Comparison of ENCODE assay signal across 23 cellular contexts in the genomic region with DNA sequence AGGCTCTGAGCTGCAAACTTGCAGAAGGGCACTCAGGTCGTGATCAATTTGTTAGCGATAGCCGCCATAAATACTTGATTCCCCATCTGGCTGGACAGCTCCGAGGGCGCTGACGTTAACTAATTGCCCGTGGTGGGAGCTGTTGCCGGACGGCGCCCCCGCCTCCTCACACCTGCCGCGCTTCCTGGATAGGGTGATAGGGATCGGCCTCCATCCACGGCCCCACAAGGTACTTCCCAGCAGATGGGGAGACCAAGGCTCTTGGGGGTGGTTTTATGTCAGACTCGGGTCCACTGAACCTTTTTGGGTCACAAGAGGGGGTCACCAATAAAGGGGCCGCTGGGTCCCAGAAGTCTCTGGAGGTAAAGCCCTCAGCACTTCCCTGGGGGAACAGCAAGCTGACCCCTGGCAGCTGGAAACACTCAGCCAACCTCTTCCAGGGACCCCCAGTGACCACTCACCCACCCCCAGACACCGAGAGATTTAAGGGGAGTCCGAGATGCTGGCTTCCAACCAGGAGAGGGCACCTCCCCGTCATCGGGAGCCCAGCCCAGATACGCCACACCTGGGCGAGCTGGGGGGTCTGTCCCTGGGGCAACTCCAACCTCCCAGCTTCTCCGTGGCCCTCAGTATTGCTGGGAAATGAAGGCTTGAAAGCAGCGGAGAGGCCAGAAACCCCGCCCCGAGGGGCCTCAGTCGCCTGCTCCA.
DNase-seq lines count a peak whose midpoint lies in the region; ATAC-seq, FAIRE-seq and TF ChIP-seq lines count a peak whose summit lies in the region.
"Had no signal": no experiment of that assay in that cellular context is flagged by ENCODE, and none has a peak within 500 bp of the region (broad histone marks: within the 10 kb centered on the region; RNA-seq: fewer than 3 reads in every experiment).

No MANE protein-coding gene starts in this region.

- DNase-seq in NCI-H748 (lab: John Stamatoyannopoulos, UW; ENCODE audit: unreplicated experiment) (peak; percentile 47), NCI-H748 treated with DMSO at 0.1 percent for 48 hours (lab: John Stamatoyannopoulos, UW) (no peak), left ventricle myocardium superior (peak; percentile 12), heart right ventricle (no peak), kidney (peak; percentile 30), psoas muscle (peak; percentile 1 to 35), mesothelial cell of epicardium (ENCODE audit: low spot score in 2 of 2, unreplicated experiment in 2 of 2) (no peak), nucleus accumbens (lab: John Stamatoyannopoulos, UW) (no peak)
- DNase-seq: AML-193; CD8-positive, alpha-beta memory T cell; COR-L47; DMS 273 treated with DMSO at 0.1 percent for 48 hours; DMS53; DND-41; EL; GOT3; H7; HFFc6 had no signal

- no peak overlapping the region for H3K9ac ChIP-seq in kidney (ENCODE audit: low read length in 2 of 2)

- H3K27me3 ChIP-seq in heart right ventricle (peaks cover 0 to 66% (median 49%) of the 10 kb centered on the region in 7 donors), psoas muscle (ENCODE audit: insufficient read depth in 3 of 3, low read length in 2 of 3) (peaks cover 0 to 35% (median 15%) of the 10 kb centered on the region in 3 donors)

- no peaks in the 10 kb centered on the region for H3K4me1 ChIP-seq in heart right ventricle
- H3K4me1 ChIP-seq in kidney (ENCODE audit: control insufficient read depth in 1 of 2, insufficient read depth in 1 of 2, low read depth in 1 of 2, low read length in 2 of 2) = no peaks in the 10 kb centered on the region
- no peaks in the 10 kb centered on the region for H3K4me1 ChIP-seq in psoas muscle
- H3K4me1 ChIP-seq: A549 had no signal

- H3K9me3 Mint-ChIP-seq in mesothelial cell of epicardium = peaks cover 18% of the 10 kb centered on the region

- H3K36me3 ChIP-seq in heart right ventricle (no peaks in the 10 kb centered on the region), kidney (ENCODE audit: control insufficient read depth in 1 of 2, insufficient read depth in 2 of 2, low read length in 2 of 2) (no peaks in the 10 kb centered on the region), psoas muscle (ENCODE audit: insufficient read depth in 1 of 2, low read depth in 1 of 2) (no peaks in the 10 kb centered on the region)

- no peaks in the 10 kb centered on the region for H3K4me1 Mint-ChIP-seq in mesothelial cell of epicardium
- H3K4me1 Mint-ChIP-seq: CD8-positive, alpha-beta memory T cell had no signal

- FAIRE-seq in kidney (lab: Jason Lieb, UNC) = no peak
- FAIRE-seq: A549, GM12878, HepG2 had no signal

- no peak for TF ChIP-seq CTCF in heart right ventricle (IDR thresholded peaks at IDR 0.05)
- no peak for TF ChIP-seq CTCF in kidney (IDR thresholded peaks at IDR 0.05; ENCODE audit: borderline replicate concordance, extremely low read depth, insufficient read depth)
- TF ChIP-seq CTCF in psoas muscle (IDR thresholded peaks at IDR 0.05) = no peak
- TF ChIP-seq CTCF in mesothelial cell of epicardium (IDR thresholded peaks at IDR 0.05; ENCODE audit: unreplicated experiment) = no peak

- peaks cover 7% of the 10 kb centered on the region for H3K36me3 Mint-ChIP-seq in mesothelial cell of epicardium
- H3K36me3 Mint-ChIP-seq: CD8-positive, alpha-beta memory T cell had no signal

- H3K4me3 ChIP-seq in heart right ventricle (no peak overlapping the region), kidney (ENCODE audit: low read length in 2 of 2) (no peak overlapping the region), psoas muscle (no peak overlapping the region)
- H3K4me3 ChIP-seq: A549, GM12878 had no signal

- H3K27ac Mint-ChIP-seq in mesothelial cell of epicardium = no peak overlapping the region
- H3K27ac Mint-ChIP-seq: CD8-positive, alpha-beta memory T cell; HFFc6 had no signal

- intact Hi-C loops in left ventricle myocardium superior (cut with micrococcal nuclease) = no loop called here
- intact Hi-C loops in heart right ventricle (cut with DNase I) = no loop called here
- intact Hi-C loops in kidney (cut with DNase I) = no loop called here
- intact Hi-C loops in psoas muscle (cut with DNase I) = no loop called here

- WGBS in heart right ventricle, 2 donors = 77% methylated on average over 28 of the region's 28 CpGs
- 51 to 57% (median 51%) methylated on average over 28 of the region's 28 CpGs for WGBS in psoas muscle, 3 donors

- H3K27me3 Mint-ChIP-seq in mesothelial cell of epicardium (ENCODE audit: low read depth) = no peaks in the 10 kb centered on the region

- H3K4me3 Mint-ChIP-seq in mesothelial cell of epicardium = no peak overlapping the region
- H3K4me3 Mint-ChIP-seq: CD8-positive, alpha-beta memory T cell; HFFc6 had no signal

- H3K9me3 ChIP-seq in heart right ventricle (no peaks in the 10 kb centered on the region), kidney (ENCODE audit: control insufficient read depth in 1 of 2, low read length in 2 of 2) (no peaks in the 10 kb centered on the region), psoas muscle (no peaks in the 10 kb centered on the region)
- H3K9me3 ChIP-seq: A549 had no signal

- ATAC-seq in left ventricle myocardium superior (no peak), heart right ventricle (no peak), psoas muscle (no peak)
- ATAC-seq: GM12878, HCT116, HepG2 had no signal

- H3K27ac ChIP-seq in heart right ventricle (no peak overlapping the region), kidney (ENCODE audit: low read depth in 2 of 2, low read length in 2 of 2) (no peak overlapping the region), psoas muscle (no peak overlapping the region)
- H3K27ac ChIP-seq: 22Rv1, A549 had no signal

Comparison
In these comparisons a context has a peak if more than half of its experiments do, and no peak if none do; other contexts are left out.
1. DNase-seq: peak in NCI-H748 (single experiment), left ventricle myocardium superior (single experiment), kidney (single experiment) and psoas muscle (2 of 2); none in NCI-H748 treated with DMSO at 0.1 percent for 48 hours (single experiment), heart right ventricle (0 of 2), mesothelial cell of epicardium (0 of 2) and nucleus accumbens (0 of 56).